ENCODE assay signal across 25 cellular contexts in the genomic region with DNA sequence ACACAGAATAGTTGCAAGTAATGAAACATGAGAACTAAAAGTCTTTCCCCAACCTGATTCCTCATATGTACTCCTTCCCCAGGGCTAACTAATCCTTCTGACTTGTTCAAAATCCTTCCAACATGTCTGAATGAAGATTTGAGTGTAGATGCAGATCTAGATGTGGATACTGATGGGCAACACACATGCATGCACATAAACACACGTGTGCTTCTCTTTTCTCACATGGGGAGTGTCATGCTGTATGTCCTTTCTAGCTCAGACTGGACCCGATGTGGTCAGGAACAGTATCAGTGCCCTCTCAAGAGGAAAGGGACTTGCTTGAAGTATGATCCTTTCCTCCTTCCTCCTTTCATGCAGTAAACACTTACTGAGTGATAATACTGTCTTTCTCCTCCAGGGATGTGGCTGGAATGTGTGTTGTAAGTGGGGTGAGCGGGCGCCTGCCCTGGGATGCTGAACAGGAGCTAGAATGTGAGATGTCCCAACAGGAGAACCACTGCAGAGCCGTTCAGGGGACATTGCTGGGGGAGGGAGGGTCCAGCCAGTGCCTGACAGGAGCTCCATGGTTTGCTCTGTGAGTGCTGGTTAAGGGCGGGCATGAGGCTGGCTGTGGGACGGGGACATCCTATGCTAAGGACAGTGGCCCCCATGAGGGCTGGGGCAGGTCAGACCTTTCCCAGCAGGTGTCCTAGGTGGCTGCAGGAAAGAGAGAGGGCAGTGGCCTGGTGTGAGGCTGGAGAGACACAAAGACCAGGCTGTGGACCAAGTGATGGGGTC.
DNase-seq lines count a peak whose midpoint lies in the region; ATAC-seq and TF ChIP-seq lines count a peak whose summit lies in the region.
"Had no signal": no experiment of that assay in that cellular context is flagged by ENCODE, and none has a peak within 500 bp of the region (broad histone marks: within the 10 kb centered on the region; RNA-seq: fewer than 3 reads in every experiment).

No MANE protein-coding gene starts in this region.

- no peak for ATAC-seq in activated CD8-positive, alpha-beta memory T cell treated with anti-CD3 and anti-CD28 coated beads, Interleukin-2, amount 10 ng/mL, durations not matched to agents 7 days and 5 days
- ATAC-seq: A549, GM12878, GM23338, HCT116 had no signal

- H2AFZ ChIP-seq in osteoblast (ENCODE audit: low read length): no peak overlapping the region
- H2AFZ ChIP-seq: GM23338 had no signal

- 82 to 87% methylated on average over 7 of the region's 7 CpGs for WGBS in testis, 2 donors
- WGBS in endodermal cell (ENCODE audit: insufficient coverage in 1 of 2, insufficient read length in 1 of 2), 2 experiments: 67 to 80% methylated on average over 2 to 7 of the region's 7 CpGs

- H4K20me1 ChIP-seq in osteoblast (ENCODE audit: insufficient read depth, low read length): no peaks in the 10 kb centered on the region
- H4K20me1 ChIP-seq: BLaER1 treated with 17β-estradiol and CSF1 and Interleukin-3, amounts not matched to agents 10 nM and 100 nM had no signal

- H3K27ac ChIP-seq in osteoblast (ENCODE audit: low read depth, low read length) (no peak overlapping the region), testis (no peak overlapping the region), vagina (no peak overlapping the region), endodermal cell (ENCODE audit: low read depth, low read length) (no peak overlapping the region)
- H3K27ac ChIP-seq: A549; BLaER1 treated with 17β-estradiol and CSF1 and Interleukin-3, amounts not matched to agents 10 nM and 100 nM had no signal

- no peaks in the 10 kb centered on the region for H3K9me3 Mint-ChIP-seq in activated CD8-positive, alpha-beta memory T cell treated with anti-CD3 and anti-CD28 coated beads, Interleukin-2, amount 10 ng/mL, durations not matched to agents 7 days and 5 days (ENCODE audit: low read depth)
- H3K9me3 Mint-ChIP-seq in endodermal cell: no peaks in the 10 kb centered on the region
- H3K9me3 Mint-ChIP-seq: CD4-positive, alpha-beta T cell; CD8-positive, alpha-beta memory T cell; GM23338 had no signal

- TF ChIP-seq POLR2A in testis (IDR thresholded peaks at IDR 0.05) (no peak), vagina (IDR thresholded peaks at IDR 0.05) (no peak)

- no peaks in the 10 kb centered on the region for H3K9me3 ChIP-seq in osteoblast (ENCODE audit: low read depth, low read length)
- no peaks in the 10 kb centered on the region for H3K9me3 ChIP-seq in testis
- no peaks in the 10 kb centered on the region for H3K9me3 ChIP-seq in vagina
- H3K9me3 ChIP-seq in endodermal cell (ENCODE audit: control insufficient read depth, low read length): no peaks in the 10 kb centered on the region
- H3K9me3 ChIP-seq: A549, BE2C had no signal

- H3K27me3 Mint-ChIP-seq in activated CD8-positive, alpha-beta memory T cell treated with anti-CD3 and anti-CD28 coated beads, Interleukin-2, amount 10 ng/mL, durations not matched to agents 7 days and 5 days: peaks cover 13% of the 10 kb centered on the region
- H3K27me3 Mint-ChIP-seq in endodermal cell (ENCODE audit: insufficient read depth): peaks cover 7% of the 10 kb centered on the region

- no peaks in the 10 kb centered on the region for H3K4me1 Mint-ChIP-seq in activated CD8-positive, alpha-beta memory T cell treated with anti-CD3 and anti-CD28 coated beads, Interleukin-2, amount 10 ng/mL, durations not matched to agents 7 days and 5 days
- no peaks in the 10 kb centered on the region for H3K4me1 Mint-ChIP-seq in endodermal cell
- H3K4me1 Mint-ChIP-seq: CD14-positive monocyte; CD8-positive, alpha-beta memory T cell; GM23338; H9 had no signal

- intact Hi-C loops in testis (cut with DNase I; ENCODE audit: low total_unique reads): no loop called here
- intact Hi-C loops in vagina (cut with DNase I): no loop called here

- H3K4me1 ChIP-seq in osteoblast (ENCODE audit: insufficient read depth, low read length): no peaks in the 10 kb centered on the region
- no peaks in the 10 kb centered on the region for H3K4me1 ChIP-seq in testis
- H3K4me1 ChIP-seq in vagina: no peaks in the 10 kb centered on the region
- no peaks in the 10 kb centered on the region for H3K4me1 ChIP-seq in endodermal cell (ENCODE audit: control insufficient read depth, insufficient read depth, low read length)
- H3K4me1 ChIP-seq: A549, BE2C had no signal

- no peak overlapping the region for H3K9ac ChIP-seq in endodermal cell (ENCODE audit: extremely low read depth, low read length, poor library complexity, severe bottlenecking)
- H3K9ac ChIP-seq: BLaER1 treated with 17β-estradiol and CSF1 and Interleukin-3, amounts not matched to agents 10 nM and 100 nM had no signal

- no peak overlapping the region for H3K4me3 Mint-ChIP-seq in activated CD8-positive, alpha-beta memory T cell treated with anti-CD3 and anti-CD28 coated beads, Interleukin-2, amount 10 ng/mL, durations not matched to agents 7 days and 5 days
- H3K4me3 Mint-ChIP-seq in endodermal cell: no peak overlapping the region
- H3K4me3 Mint-ChIP-seq: CD14-positive monocyte; CD4-positive, alpha-beta T cell; CD8-positive, alpha-beta memory T cell; GM23338; H9 had no signal

- H3K27ac Mint-ChIP-seq in activated CD8-positive, alpha-beta memory T cell treated with anti-CD3 and anti-CD28 coated beads, Interleukin-2, amount 10 ng/mL, durations not matched to agents 7 days and 5 days: no peak overlapping the region
- no peak overlapping the region for H3K27ac Mint-ChIP-seq in endodermal cell
- H3K27ac Mint-ChIP-seq: CD4-positive, alpha-beta T cell; GM23338; H9 had no signal

- H3K4me3 ChIP-seq in osteoblast (ENCODE audit: insufficient read depth, low read length) (no peak overlapping the region), testis (no peak overlapping the region), vagina (no peak overlapping the region), endodermal cell (ENCODE audit: low read length) (no peak overlapping the region)
- H3K4me3 ChIP-seq: A549; BLaER1 treated with 17β-estradiol and CSF1 and Interleukin-3, amounts not matched to agents 10 nM and 100 nM; GM12878; GM23338 had no signal

- CTCF ChIA-PET in activated CD8-positive, alpha-beta memory T cell treated with anti-CD3 and anti-CD28 coated beads, Interleukin-2, amount 10 ng/mL, durations not matched to agents 7 days and 5 days (lab: Charles Lee): interaction anchor here (1.3 kb wide), 1 partner anchor 7 kb away, joined by 3 read pairs; no protein-coding TSS in a partner anchor

- H3K36me3 ChIP-seq in osteoblast (ENCODE audit: insufficient read depth, low read length) (no peaks in the 10 kb centered on the region), testis (ENCODE audit: low read depth, missing control alignments) (no peaks in the 10 kb centered on the region), vagina (no peaks in the 10 kb centered on the region), endodermal cell (ENCODE audit: control insufficient read depth, insufficient read depth, low read length) (no peaks in the 10 kb centered on the region)
- H3K36me3 ChIP-seq: BE2C; BLaER1 treated with 17β-estradiol and CSF1 and Interleukin-3, amounts not matched to agents 10 nM and 100 nM had no signal

- TF ChIP-seq CTCF in osteoblast (IDR thresholded peaks at IDR 0.05; ENCODE audit: extremely low read depth, low read depth, low read length) (no peak), testis (IDR thresholded peaks at IDR 0.05) (no peak), vagina (IDR thresholded peaks at IDR 0.05) (no peak), endodermal cell (conservative IDR thresholded peaks at IDR 0.05) (no peak)

- H3K36me3 Mint-ChIP-seq in activated CD8-positive, alpha-beta memory T cell treated with anti-CD3 and anti-CD28 coated beads, Interleukin-2, amount 10 ng/mL, durations not matched to agents 7 days and 5 days: no peaks in the 10 kb centered on the region
- H3K36me3 Mint-ChIP-seq in endodermal cell (ENCODE audit: low read depth): no peaks in the 10 kb centered on the region
- H3K36me3 Mint-ChIP-seq: CD14-positive monocyte; CD8-positive, alpha-beta memory T cell had no signal

- H3K4me2 ChIP-seq in osteoblast (ENCODE audit: insufficient read depth, low read length): no peak overlapping the region
- H3K4me2 ChIP-seq: A549, GM23338 had no signal

- H3K79me2 ChIP-seq in osteoblast (ENCODE audit: insufficient read depth, low read length): no peaks in the 10 kb centered on the region

- peak; percentile 35 for DNase-seq in activated CD8-positive, alpha-beta memory T cell treated with anti-CD3 and anti-CD28 coated beads for 24 hours
- DNase-seq in activated CD8-positive, alpha-beta memory T cell treated with anti-CD3 and anti-CD28 coated beads, Interleukin-2, amount 10 ng/mL, durations not matched to agents 7 days and 5 days: no peak
- DNase-seq in osteoblast (ENCODE audit: insufficient read length, low spot score, missing footprints): peak; percentile 62
- peak; percentile 5 for DNase-seq in testis
- peak; percentile 76 to 79 for DNase-seq in vagina (ENCODE audit: extremely low spot score in 2 of 2)
- DNase-seq in SK-N-DZ (ENCODE audit: low spot score): no peak
- DNase-seq in NCI-H1105 treated with DMSO at 0.1 percent for 48 hours (lab: John Stamatoyannopoulos, UW): no peak
- DNase-seq in endodermal cell: no peak
- DNase-seq: 8988T; ACHN; AML-193; BE2C; CD4-positive, alpha-beta T cell; CD8-positive, alpha-beta memory T cell; DMS 273 treated with DMSO at 0.1 percent for 48 hours; DMS79; EL; GDM1; H9 had no signal

- H3K27me3 ChIP-seq in osteoblast (ENCODE audit: insufficient read depth, low read length): no peaks in the 10 kb centered on the region
- H3K27me3 ChIP-seq in testis: no peaks in the 10 kb centered on the region
- no peaks in the 10 kb centered on the region for H3K27me3 ChIP-seq in vagina
- H3K27me3 ChIP-seq in endodermal cell (ENCODE audit: control insufficient read depth, insufficient read depth, low read length, poor library complexity, severe bottlenecking): no peaks in the 10 kb centered on the region

Comparison
In these comparisons a context has a peak if more than half of its experiments do, and no peak if none do; other contexts are left out.
1. DNase-seq: peak in activated CD8-positive, alpha-beta memory T cell treated with anti-CD3 and anti-CD28 coated beads for 24 hours (single experiment), osteoblast (single experiment), testis (single experiment) and vagina (2 of 2); none in activated CD8-positive, alpha-beta memory T cell treated with anti-CD3 and anti-CD28 coated beads, Interleukin-2, amount 10 ng/mL, durations not matched to agents 7 days and 5 days (single experiment), SK-N-DZ (single experiment), NCI-H1105 treated with DMSO at 0.1 percent for 48 hours (single experiment) and endodermal cell (single experiment).